33 cellular contexts compared by ENCODE assay signal in the genomic region with DNA sequence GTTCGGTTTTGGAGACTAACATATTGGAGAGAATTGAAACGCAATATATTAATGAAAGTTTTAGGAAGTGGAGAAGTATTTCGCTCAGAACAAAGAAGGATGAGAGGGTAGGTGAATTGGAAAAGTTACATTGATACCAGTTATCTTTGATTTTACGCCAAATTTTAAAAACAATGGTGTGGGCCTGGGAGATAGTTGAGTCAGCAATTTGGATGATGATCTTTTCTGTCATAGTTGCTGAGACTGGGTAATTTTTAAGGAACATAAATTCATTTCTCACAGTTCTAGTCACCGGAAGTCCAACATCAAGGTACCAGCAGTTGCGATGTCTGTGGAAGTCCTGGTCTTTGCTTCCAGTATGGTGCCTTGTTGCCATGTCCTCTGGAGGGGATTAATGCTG.
"Had no signal": no experiment of that assay in that cellular context is flagged by ENCODE, and none has a peak within 500 bp of the region (broad histone marks: within the 10 kb centered on the region; RNA-seq: fewer than 3 reads in every experiment).

No MANE protein-coding gene starts in this region.

- H3K9me3 ChIP-seq: adrenal gland, ascending aorta, body of pancreas, breast epithelium had no signal

- DNase-seq: activated effector memory CD4-positive, alpha-beta T cell treated with anti-CD3 and anti-CD28 coated beads, Interleukin-2, amount 50 U/mL, for 16 hours; activated effector memory CD4-positive, alpha-beta T cell treated with Interleukin-2 at 50 U/mL for 16 hours; activated gamma-delta T cell; activated gamma-delta T cell treated with Interleukin-2 at 50 U/mL for 16 hours; activated naive CD4-positive, alpha-beta T cell; activated naive CD4-positive, alpha-beta T cell treated with anti-CD3 and anti-CD28 coated beads for 36 hours; activated naive CD4-positive, alpha-beta T cell treated with anti-CD3 and anti-CD28 coated beads, Interleukin-2, amount 10 ng/mL, durations not matched to agents 7 days and 5 days; activated naive CD4-positive, alpha-beta T cell treated with anti-CD3 and anti-CD28 coated beads, Interleukin-2, amount 50 U/mL, for 16 hours; activated naive CD4-positive, alpha-beta T cell treated with Interleukin-2 at 50 U/mL for 16 hours; activated naive CD8-positive, alpha-beta T cell treated with anti-CD3 and anti-CD28 coated beads for 36 hours; activated naive CD8-positive, alpha-beta T cell treated with anti-CD3 and anti-CD28 coated beads, Interleukin-2, amount 10 ng/mL, durations not matched to agents 7 days and 5 days; activated naive CD8-positive, alpha-beta T cell treated with anti-CD3 and anti-CD28 coated beads, Interleukin-2, amount 50 U/mL, for 24 hours; activated T-cell treated with anti-CD3 and anti-CD28 coated beads, Interleukin-2, amount 50 U/mL, for 24 hours; activated T-cell treated with anti-CD3 and anti-CD28 coated beads, Interleukin-2, amount 50 U/mL, for 4 hours; activated T-cell treated with anti-CD3 and anti-CD28 coated beads, Interleukin-2, amount 50 U/mL, for 48 hours; activated T-cell treated with anti-CD3 and anti-CD28 coated beads, Interleukin-2, amount 50 U/mL, for 72 hours; adrenal gland; amniotic stem cell; amygdala; anterior cingulate cortex; aorta; body of pancreas; brain microvascular endothelial cell; caudate nucleus; central memory CD4-positive, alpha-beta T cell; cerebellar nuclear complex had no signal

- FAIRE-seq: astrocyte, bronchial epithelial cell had no signal

- H3K36me3 ChIP-seq: adrenal gland, ascending aorta, brain microvascular endothelial cell, breast epithelium, cardiac muscle cell had no signal

- H3K4me3 ChIP-seq: adrenal gland, ascending aorta, body of pancreas, breast epithelium, cardiac muscle cell had no signal

- ATAC-seq: activated naive CD4-positive, alpha-beta T cell treated with anti-CD3 and anti-CD28 coated beads, Interleukin-2, amount 50 U/mL, for 72 hours; activated naive CD8-positive, alpha-beta T cell treated with anti-CD3 and anti-CD28 coated beads, Interleukin-2, amount 50 U/mL, for 24 hours; activated T-cell treated with anti-CD3 and anti-CD28 coated beads, Interleukin-2, amount 50 U/mL, for 4 hours; activated T-cell treated with anti-CD3 and anti-CD28 coated beads, Interleukin-2, amount 50 U/mL, for 72 hours; activated T-helper 17 cell treated with anti-CD3 and anti-CD28 coated beads, Interleukin-2, amount 50 U/mL, for 72 hours; body of pancreas had no signal

- H3K4me1 ChIP-seq: adrenal gland, ascending aorta, body of pancreas, breast epithelium had no signal

- H3K27me3 ChIP-seq: adrenal gland, ascending aorta, body of pancreas, brain microvascular endothelial cell, breast epithelium, cardiac muscle cell had no signal

- H3K27ac ChIP-seq: adrenal gland, ascending aorta, body of pancreas, brain microvascular endothelial cell, breast epithelium, cardiac muscle cell had no signal
